Comparison of ENCODE assay signal across 18 cellular contexts in genomic region chr5:77846422-77847128, GRCh38.
DNase-seq lines count a peak whose midpoint lies in the region; ATAC-seq and TF ChIP-seq lines count a peak whose summit lies in the region.
"Had no signal": no experiment of that assay in that cellular context is flagged by ENCODE, and none has a peak within 500 bp of the region (broad histone marks: within the 10 kb centered on the region; RNA-seq: fewer than 3 reads in every experiment).

No MANE protein-coding gene starts in this region.

- peak; percentile 6 for ATAC-seq in GM23338
- ATAC-seq: K562 had no signal

- H3K4me1 ChIP-seq in GM23338 (ENCODE audit: insufficient read depth) (peaks cover 41% of the 10 kb centered on the region), neural progenitor cell (peaks cover 71% of the 10 kb centered on the region)
- H3K4me1 ChIP-seq: Caco-2 had no signal

- peaks cover 29% of the 10 kb centered on the region for H3F3A ChIP-seq in GM23338 (replicated peaks; ENCODE audit: low read depth)
- H3F3A ChIP-seq in neural progenitor cell (ENCODE audit: low read depth) = peaks cover 71% of the 10 kb centered on the region

- H3K9me2 ChIP-seq in GM23338 (ENCODE audit: insufficient read depth) = no peaks in the 10 kb centered on the region

- H3K4me3 Mint-ChIP-seq in GM23338 (peak overlapping the region; percentile 31; the same call in 2 of the 3 replicates), endothelial cell (ENCODE audit: unreplicated experiment) (no peak overlapping the region), neural progenitor cell (peak overlapping the region; percentile 50)

- peak; percentile 45 for DNase-seq in GM23338 (ENCODE audit: low spot score)
- DNase-seq in NCI-H69 (lab: John Stamatoyannopoulos, UW) = peak; percentile 53
- peak; percentile 36 for DNase-seq in endothelial cell (ENCODE audit: low spot score)
- DNase-seq in neural progenitor cell (ENCODE audit: low spot score) = peak; percentile 70
- DNase-seq in GDM1 (lab: John Stamatoyannopoulos, UW) = no peak
- DNase-seq in NCI-H526 treated with DMSO at 0.1 percent for 48 hours (lab: John Stamatoyannopoulos, UW) = no peak
- DNase-seq in NCI-H187 treated with DMSO at 0.1 percent for 48 hours (lab: John Stamatoyannopoulos, UW) = no peak
- no peak for DNase-seq in NCI-H510A (lab: John Stamatoyannopoulos, UW)
- DNase-seq: AML-193, Caco-2, EL, HCEC 1CT, NCI-H187, NCI-H2171, NCI-H446, Peyer's patch, SHP77 had no signal

- H3K36me3 ChIP-seq in GM23338 (ENCODE audit: insufficient read depth) = no peaks in the 10 kb centered on the region
- H3K36me3 ChIP-seq in neural progenitor cell = no peaks in the 10 kb centered on the region
- H3K36me3 ChIP-seq: Peyer's patch had no signal

- peaks cover 44% of the 10 kb centered on the region for H4K20me1 ChIP-seq in GM23338 (replicated peaks; ENCODE audit: insufficient read depth)
- H4K20me1 ChIP-seq in neural progenitor cell (ENCODE audit: low read depth) = peaks cover 63% of the 10 kb centered on the region

- H3K27me3 ChIP-seq in GM23338 (ENCODE audit: insufficient read depth) (peaks cover 100% of the 10 kb centered on the region), neural progenitor cell (peaks cover 98% of the 10 kb centered on the region)

- H3K4me2 ChIP-seq in GM23338 (peak overlapping the region; percentile 62; the same call in 1 of the 2 replicates), neural progenitor cell (peak overlapping the region; percentile 72)

- H3K4me3 ChIP-seq in GM23338 (0 out of 2 replicates have a peak overlapping the region, but pooled peaks have one; percentile 10), neural progenitor cell (peak overlapping the region; percentile 31)
- H3K4me3 ChIP-seq: K562, Peyer's patch had no signal

- H2AFZ ChIP-seq in GM23338 (no peak overlapping the region), neural progenitor cell (replicated peaks) (no peak overlapping the region)

- no peaks in the 10 kb centered on the region for H3K9me3 ChIP-seq in neural progenitor cell (ENCODE audit: low read depth)
- H3K9me3 ChIP-seq: Caco-2, Peyer's patch had no signal

- H3K27me3 Mint-ChIP-seq in GM23338 (ENCODE audit: insufficient read depth, low read depth, poor library complexity) (peaks cover 100% of the 10 kb centered on the region), endothelial cell (ENCODE audit: unreplicated experiment) (peaks cover 42% of the 10 kb centered on the region), neural progenitor cell (ENCODE audit: insufficient read depth, low read depth) (peaks cover 41% of the 10 kb centered on the region)

- no peak overlapping the region for H3K9ac ChIP-seq in neural progenitor cell

- H3K79me2 ChIP-seq in GM23338 (replicated peaks; ENCODE audit: insufficient read depth) (no peaks in the 10 kb centered on the region), neural progenitor cell (ENCODE audit: low read depth) (no peaks in the 10 kb centered on the region)

- H3K27ac ChIP-seq in GM23338 (ENCODE audit: low read depth) (no peak overlapping the region), neural progenitor cell (no peak overlapping the region)
- H3K27ac ChIP-seq: Peyer's patch had no signal

- H3K36me3 Mint-ChIP-seq in GM23338 (ENCODE audit: low read depth) (no peaks in the 10 kb centered on the region), endothelial cell (ENCODE audit: low read depth, unreplicated experiment) (no peaks in the 10 kb centered on the region), neural progenitor cell (no peaks in the 10 kb centered on the region)

- no peak overlapping the region for H3K27ac Mint-ChIP-seq in GM23338
- H3K27ac Mint-ChIP-seq in endothelial cell (ENCODE audit: unreplicated experiment) = no peak overlapping the region
- H3K27ac Mint-ChIP-seq in neural progenitor cell = peak overlapping the region; percentile 3

- H3K4me1 Mint-ChIP-seq in GM23338 = peaks cover 42% of the 10 kb centered on the region
- H3K4me1 Mint-ChIP-seq in endothelial cell (ENCODE audit: unreplicated experiment) = peaks cover 30% of the 10 kb centered on the region
- peaks cover 70% of the 10 kb centered on the region for H3K4me1 Mint-ChIP-seq in neural progenitor cell

- no peak for TF ChIP-seq CTCF in GM23338 (conservative IDR thresholded peaks at IDR 0.05; ENCODE audit: low read depth in 2 of 2)
- TF ChIP-seq CTCF in endothelial cell (IDR thresholded peaks at IDR 0.05; ENCODE audit: unreplicated experiment) = no peak
- TF ChIP-seq CTCF in neural progenitor cell (IDR thresholded peaks at IDR 0.05) = no peak

- H3K9me3 Mint-ChIP-seq in GM23338 (peaks cover 4% of the 10 kb centered on the region; the same call in 2 of the 3 replicates), endothelial cell (ENCODE audit: unreplicated experiment) (no peaks in the 10 kb centered on the region), neural progenitor cell (peaks cover 7% of the 10 kb centered on the region)

TF ChIP-seq in GM23338, 12 proteins besides CTCF, POLR2A, EP300 and RAD21:
- TF ChIP-seq EZH2 (IDR thresholded peaks at IDR 0.05; ENCODE audit: low read depth, unreplicated experiment) (peak; percentile 93), ZNF114 (CRISPR knock-in tag; IDR thresholded peaks at IDR 0.05) (no peak), NANOG (IDR thresholded peaks at IDR 0.05; ENCODE audit: borderline replicate concordance) (no peak), EZH2phosphoT487 (IDR thresholded peaks at IDR 0.05; ENCODE audit: unreplicated experiment) (peak; percentile 94)
TF ChIP-seq in GM23338: peak in this region for 2.

Comparison
In these comparisons a context has a peak if more than half of its experiments do, and no peak if none do; other contexts are left out.
1. DNase-seq: peak in GM23338 (single experiment), NCI-H69 (single experiment), endothelial cell (single experiment) and neural progenitor cell (single experiment); none in GDM1 (single experiment), NCI-H526 treated with DMSO at 0.1 percent for 48 hours (single experiment), NCI-H187 treated with DMSO at 0.1 percent for 48 hours (single experiment) and NCI-H510A (single experiment).